ENCODE assay signal across 1 cellular context in genomic region chr16:57514891-57515600, GRCh38.
TF ChIP-seq lines count a peak whose summit lies in the region.

No MANE protein-coding gene starts in this region.

TF ChIP-seq in WTC11, 78 proteins besides CTCF, POLR2A, EP300 and RAD21 (continued from another document):
- TF ChIP-seq PREB (CRISPR knock-in tag; IDR thresholded peaks at IDR 0.05; ENCODE audit: borderline replicate concordance) (no peak), NFE2L1 (CRISPR knock-in tag; IDR thresholded peaks at IDR 0.05) (no peak), ZNF416 (CRISPR knock-in tag; IDR thresholded peaks at IDR 0.05) (no peak), E2F4 (CRISPR knock-in tag; IDR thresholded peaks at IDR 0.05; ENCODE audit: borderline replicate concordance, low read depth) (no peak), ATF1 (CRISPR knock-in tag; IDR thresholded peaks at IDR 0.05) (no peak), FOXP4 (CRISPR knock-in tag; IDR thresholded peaks at IDR 0.05) (no peak), E2F5 (CRISPR knock-in tag; IDR thresholded peaks at IDR 0.05) (no peak), CBFB (CRISPR knock-in tag; IDR thresholded peaks at IDR 0.05; ENCODE audit: low read depth) (no peak), KAT7 (CRISPR knock-in tag; IDR thresholded peaks at IDR 0.05; ENCODE audit: borderline replicate concordance) (no peak), CREB1 (CRISPR knock-in tag; IDR thresholded peaks at IDR 0.05) (no peak), SMAD4 (CRISPR knock-in tag; IDR thresholded peaks at IDR 0.05) (no peak)
- TF ChIP-seq, protein P1, sequence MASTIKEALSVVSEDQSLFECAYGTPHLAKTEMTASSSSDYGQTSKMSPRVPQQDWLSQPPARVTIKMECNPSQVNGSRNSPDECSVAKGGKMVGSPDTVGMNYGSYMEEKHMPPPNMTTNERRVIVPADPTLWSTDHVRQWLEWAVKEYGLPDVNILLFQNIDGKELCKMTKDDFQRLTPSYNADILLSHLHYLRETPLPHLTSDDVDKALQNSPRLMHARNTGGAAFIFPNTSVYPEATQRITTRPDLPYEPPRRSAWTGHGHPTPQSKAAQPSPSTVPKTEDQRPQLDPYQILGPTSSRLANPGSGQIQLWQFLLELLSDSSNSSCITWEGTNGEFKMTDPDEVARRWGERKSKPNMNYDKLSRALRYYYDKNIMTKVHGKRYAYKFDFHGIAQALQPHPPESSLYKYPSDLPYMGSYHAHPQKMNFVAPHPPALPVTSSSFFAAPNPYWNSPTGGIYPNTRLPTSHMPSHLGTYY (CRISPR knock-in tag; IDR thresholded peaks at IDR 0.05): no peak
- TF ChIP-seq, protein P2, sequence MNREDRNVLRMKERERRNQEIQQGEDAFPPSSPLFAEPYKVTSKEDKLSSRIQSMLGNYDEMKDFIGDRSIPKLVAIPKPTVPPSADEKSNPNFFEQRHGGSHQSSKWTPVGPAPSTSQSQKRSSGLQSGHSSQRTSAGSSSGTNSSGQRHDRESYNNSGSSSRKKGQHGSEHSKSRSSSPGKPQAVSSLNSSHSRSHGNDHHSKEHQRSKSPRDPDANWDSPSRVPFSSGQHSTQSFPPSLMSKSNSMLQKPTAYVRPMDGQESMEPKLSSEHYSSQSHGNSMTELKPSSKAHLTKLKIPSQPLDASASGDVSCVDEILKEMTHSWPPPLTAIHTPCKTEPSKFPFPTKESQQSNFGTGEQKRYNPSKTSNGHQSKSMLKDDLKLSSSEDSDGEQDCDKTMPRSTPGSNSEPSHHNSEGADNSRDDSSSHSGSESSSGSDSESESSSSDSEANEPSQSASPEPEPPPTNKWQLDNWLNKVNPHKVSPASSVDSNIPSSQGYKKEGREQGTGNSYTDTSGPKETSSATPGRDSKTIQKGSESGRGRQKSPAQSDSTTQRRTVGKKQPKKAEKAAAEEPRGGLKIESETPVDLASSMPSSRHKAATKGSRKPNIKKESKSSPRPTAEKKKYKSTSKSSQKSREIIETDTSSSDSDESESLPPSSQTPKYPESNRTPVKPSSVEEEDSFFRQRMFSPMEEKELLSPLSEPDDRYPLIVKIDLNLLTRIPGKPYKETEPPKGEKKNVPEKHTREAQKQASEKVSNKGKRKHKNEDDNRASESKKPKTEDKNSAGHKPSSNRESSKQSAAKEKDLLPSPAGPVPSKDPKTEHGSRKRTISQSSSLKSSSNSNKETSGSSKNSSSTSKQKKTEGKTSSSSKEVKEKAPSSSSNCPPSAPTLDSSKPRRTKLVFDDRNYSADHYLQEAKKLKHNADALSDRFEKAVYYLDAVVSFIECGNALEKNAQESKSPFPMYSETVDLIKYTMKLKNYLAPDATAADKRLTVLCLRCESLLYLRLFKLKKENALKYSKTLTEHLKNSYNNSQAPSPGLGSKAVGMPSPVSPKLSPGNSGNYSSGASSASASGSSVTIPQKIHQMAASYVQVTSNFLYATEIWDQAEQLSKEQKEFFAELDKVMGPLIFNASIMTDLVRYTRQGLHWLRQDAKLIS (CRISPR knock-in tag; IDR thresholded peaks at IDR 0.05; ENCODE audit: borderline replicate concordance): no peak
